In the genomic region with DNA sequence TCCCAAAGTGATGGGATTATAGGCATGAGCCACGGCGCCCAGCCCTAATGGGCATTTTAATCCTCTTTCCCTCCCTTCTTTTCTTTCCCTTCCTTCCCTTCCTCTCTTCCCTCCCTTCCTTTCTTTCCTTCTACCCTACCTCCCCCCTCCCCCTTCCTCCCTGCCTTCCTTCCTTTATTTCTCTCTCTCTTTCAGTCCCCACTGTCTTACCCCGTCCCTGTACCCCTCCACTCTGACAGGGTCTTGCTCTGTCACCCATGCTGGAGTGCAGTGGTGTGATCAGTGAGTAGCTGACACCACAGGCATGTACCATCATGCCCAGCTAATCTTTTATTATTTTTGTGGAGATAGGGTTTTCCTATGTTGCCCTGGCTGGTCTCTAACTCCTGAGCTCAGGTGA, we compare ENCODE assay signal across 1 cellular context.
TF ChIP-seq lines count a peak whose summit lies in the region.

No MANE protein-coding gene starts in this region.

TF ChIP-seq in GM23338, 12 proteins besides CTCF, POLR2A, EP300 and RAD21:
- TF ChIP-seq, protein P1, sequence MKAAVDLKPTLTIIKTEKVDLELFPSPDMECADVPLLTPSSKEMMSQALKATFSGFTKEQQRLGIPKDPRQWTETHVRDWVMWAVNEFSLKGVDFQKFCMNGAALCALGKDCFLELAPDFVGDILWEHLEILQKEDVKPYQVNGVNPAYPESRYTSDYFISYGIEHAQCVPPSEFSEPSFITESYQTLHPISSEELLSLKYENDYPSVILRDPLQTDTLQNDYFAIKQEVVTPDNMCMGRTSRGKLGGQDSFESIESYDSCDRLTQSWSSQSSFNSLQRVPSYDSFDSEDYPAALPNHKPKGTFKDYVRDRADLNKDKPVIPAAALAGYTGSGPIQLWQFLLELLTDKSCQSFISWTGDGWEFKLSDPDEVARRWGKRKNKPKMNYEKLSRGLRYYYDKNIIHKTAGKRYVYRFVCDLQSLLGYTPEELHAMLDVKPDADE (IDR thresholded peaks at IDR 0.05), result no peak
